ENCODE assay signal across 1 cellular context in genomic region chr3:109430911-109431563, GRCh38.
TF ChIP-seq lines count a peak whose summit lies in the region.

No MANE protein-coding gene starts in this region.

TF ChIP-seq in H1, 55 proteins besides CTCF, POLR2A, EP300 and RAD21 (continued from another document):
- no peak for TF ChIP-seq CHD7 (IDR thresholded peaks at IDR 0.05; ENCODE audit: insufficient replicate concordance, low read length)
- no peak for TF ChIP-seq EZH2 (IDR thresholded peaks at IDR 0.05; ENCODE audit: low read depth, low read length, severe bottlenecking)
- TF ChIP-seq FOSL1 (IDR thresholded peaks at IDR 0.05; ENCODE audit: insufficient read depth, low read depth, low read length), result no peak
- TF ChIP-seq RBBP5 (IDR thresholded peaks at IDR 0.05; ENCODE audit: borderline replicate concordance, low read depth, low read length), result no peak
- TF ChIP-seq ATF2 (IDR thresholded peaks at IDR 0.05; ENCODE audit: low read length), result no peak
- no peak for TF ChIP-seq KDM5A (IDR thresholded peaks at IDR 0.05; ENCODE audit: low read length)
- no peak for TF ChIP-seq POLR2AphosphoS5 (IDR thresholded peaks at IDR 0.05; ENCODE audit: low read depth, low read length)
- no peak for TF ChIP-seq RFX5 (IDR thresholded peaks at IDR 0.05; ENCODE audit: borderline replicate concordance, low read depth, low read length)
- TF ChIP-seq SIN3A (conservative IDR thresholded peaks at IDR 0.05 in 1 of 2, IDR thresholded peaks at IDR 0.05 in 1 of 2; ENCODE audit: low read depth in 1 of 2, low read length in 2 of 2), result no peak
- TF ChIP-seq MAFK (IDR thresholded peaks at IDR 0.05; ENCODE audit: low read depth, low read length), result no peak
- TF ChIP-seq ZNF274 (IDR thresholded peaks at IDR 0.05; ENCODE audit: borderline replicate concordance, extremely low read depth, low read length), result no peak
- no peak for TF ChIP-seq USF2 (IDR thresholded peaks at IDR 0.05; ENCODE audit: low read length)
- TF ChIP-seq CBX5 (IDR thresholded peaks at IDR 0.05; ENCODE audit: low read depth, low read length), result no peak
